ENCODE assay signal across 19 cellular contexts in the genomic region with DNA sequence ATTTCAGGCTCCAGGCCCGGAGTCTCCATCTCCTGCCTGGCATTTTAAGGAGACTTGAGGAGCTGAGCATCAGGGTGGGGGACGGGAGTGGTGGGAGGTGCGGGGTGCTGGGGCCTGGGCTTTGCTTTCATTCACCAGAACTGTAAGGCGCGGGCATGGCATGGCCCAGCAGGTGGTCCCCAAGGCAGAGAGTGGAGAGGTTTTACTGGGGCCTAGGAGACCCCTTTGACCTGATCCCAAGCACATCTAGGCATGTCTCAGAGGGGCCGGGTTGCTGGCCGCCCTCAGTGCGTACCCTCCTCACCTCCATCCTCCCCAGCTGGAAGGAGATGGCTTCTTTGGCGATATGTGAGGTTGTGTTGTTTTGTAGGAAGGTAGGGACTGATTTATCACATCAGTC.
DNase-seq lines count a peak whose midpoint lies in the region; ATAC-seq and TF ChIP-seq lines count a peak whose summit lies in the region.
"Had no signal": no experiment of that assay in that cellular context is flagged by ENCODE, and none has a peak within 500 bp of the region (broad histone marks: within the 10 kb centered on the region; RNA-seq: fewer than 3 reads in every experiment).

No MANE protein-coding gene starts in this region.

- ATAC-seq in gastroesophageal sphincter: no peak
- ATAC-seq: GM12878, HCT116, HepG2 had no signal

- H4K20me1 ChIP-seq in PC-9 (ENCODE audit: insufficient read depth): no peaks in the 10 kb centered on the region
- H4K20me1 ChIP-seq: BLaER1 had no signal

- WGBS in gastroesophageal sphincter (ENCODE audit: low coverage in 1 of 2), 2 donors: 89 to 100% methylated on average over 1 to 4 of the region's 9 CpGs
- 87% methylated on average over 9 of the region's 9 CpGs for WGBS in prostate gland

- H3K4me2 ChIP-seq in PC-9: no peak overlapping the region

- intact Hi-C loops in breast epithelium (cut with DNase I; ENCODE audit: low total_unique reads): no loop called here
- intact Hi-C loops in MCF 10A (cut with micrococcal nuclease): no loop called here
- intact Hi-C loops in Calu3 (cut with micrococcal nuclease; ENCODE audit: unreplicated experiment): loop anchor here (1.0 kb wide), 1 partner anchor 37 kb away; no protein-coding TSS in a partner anchor
- intact Hi-C loops in prostate gland (cut with DNase I): no loop called here
- intact Hi-C loops in PC-9 (cut with micrococcal nuclease; ENCODE audit: unreplicated experiment): no loop called here

- TF ChIP-seq CTCF in breast epithelium (IDR thresholded peaks at IDR 0.05): no peak
- TF ChIP-seq CTCF in MCF 10A (IDR thresholded peaks at IDR 0.05; ENCODE audit: unreplicated experiment): no peak
- no peak for TF ChIP-seq CTCF in Calu3 (IDR thresholded peaks at IDR 0.05; ENCODE audit: unreplicated experiment)
- no peak for TF ChIP-seq CTCF in gastroesophageal sphincter (IDR thresholded peaks at IDR 0.05)
- TF ChIP-seq CTCF in prostate gland (IDR thresholded peaks at IDR 0.05): no peak
- TF ChIP-seq CTCF in PC-9 (conservative IDR thresholded peaks at IDR 0.05): no peak

- H3K4me3 Mint-ChIP-seq in MCF 10A (ENCODE audit: unreplicated experiment) (no peak overlapping the region), Calu3 (ENCODE audit: low read depth, unreplicated experiment) (no peak overlapping the region)
- H3K4me3 Mint-ChIP-seq: CD14-positive monocyte; CD4-positive, alpha-beta memory T cell; HFFc6 had no signal

- no peak for TF ChIP-seq EP300 in gastroesophageal sphincter (IDR thresholded peaks at IDR 0.05)

- CTCF ChIA-PET in MCF 10A (lab: Yijun Ruan, JAX) (no interaction called here), Calu3 (lab: Charles Lee) (no interaction called here), PC-9 (lab: Charles Lee) (no interaction called here)

- H3K9me3 ChIP-seq in breast epithelium: no peaks in the 10 kb centered on the region
- H3K9me3 ChIP-seq in gastroesophageal sphincter: no peaks in the 10 kb centered on the region
- no peaks in the 10 kb centered on the region for H3K9me3 ChIP-seq in prostate gland
- no peaks in the 10 kb centered on the region for H3K9me3 ChIP-seq in PC-9 (ENCODE audit: insufficient read depth, low read depth)
- H3K9me3 ChIP-seq: BLaER1 had no signal

- no peaks in the 10 kb centered on the region for H3K27me3 ChIP-seq in breast epithelium
- no peaks in the 10 kb centered on the region for H3K27me3 ChIP-seq in gastroesophageal sphincter
- H3K27me3 ChIP-seq in prostate gland (replicated peaks; ENCODE audit: insufficient read depth): no peaks in the 10 kb centered on the region
- no peaks in the 10 kb centered on the region for H3K27me3 ChIP-seq in PC-9 (ENCODE audit: insufficient read depth, low read depth)
- H3K27me3 ChIP-seq: BLaER1 had no signal

- POLR2A ChIA-PET in MCF 10A (lab: Yijun Ruan, JAX): no interaction called here
- POLR2A ChIA-PET in PC-9 (lab: Charles Lee; ENCODE audit: unreplicated experiment): no interaction called here

- H3F3A ChIP-seq in PC-9 (ENCODE audit: insufficient read depth, low read depth): no peaks in the 10 kb centered on the region

- TF ChIP-seq POLR2A in breast epithelium (IDR thresholded peaks at IDR 0.05) (no peak), gastroesophageal sphincter (IDR thresholded peaks at IDR 0.05) (no peak), prostate gland (IDR thresholded peaks at IDR 0.05) (no peak)

- H3K27me3 Mint-ChIP-seq in MCF 10A (ENCODE audit: insufficient read depth, unreplicated experiment) (no peaks in the 10 kb centered on the region), Calu3 (ENCODE audit: unreplicated experiment) (no peaks in the 10 kb centered on the region)
- H3K27me3 Mint-ChIP-seq: CD4-positive, alpha-beta memory T cell had no signal

- H3K36me3 Mint-ChIP-seq in MCF 10A (ENCODE audit: insufficient read depth, unreplicated experiment) (peaks cover 9% of the 10 kb centered on the region), Calu3 (ENCODE audit: insufficient read depth, unreplicated experiment) (peaks cover 10% of the 10 kb centered on the region)
- H3K36me3 Mint-ChIP-seq: CD14-positive monocyte; CD4-positive, alpha-beta memory T cell had no signal

- no peak overlapping the region for H3K27ac Mint-ChIP-seq in MCF 10A (ENCODE audit: low read depth, unreplicated experiment)
- peak overlapping the region; percentile 56 for H3K27ac Mint-ChIP-seq in Calu3 (ENCODE audit: unreplicated experiment)
- H3K27ac Mint-ChIP-seq: CD14-positive monocyte; CD4-positive, alpha-beta memory T cell; HFFc6 had no signal

- H2AFZ ChIP-seq in PC-9: no peak overlapping the region

- BruUV-seq in MCF 10A (replicated peaks; lab: Mats Ljungman, UMichigan) (no TSS peak), Calu3 (replicated peaks; lab: Mats Ljungman, UMichigan) (no TSS peak), PC-9 (replicated peaks; lab: Mats Ljungman, UMichigan) (no TSS peak)

- H3K36me3 ChIP-seq in breast epithelium: no peaks in the 10 kb centered on the region
- H3K36me3 ChIP-seq in gastroesophageal sphincter: peaks cover 0 to 6% of the 10 kb centered on the region in 2 donors
- H3K36me3 ChIP-seq in prostate gland: no peaks in the 10 kb centered on the region
- H3K36me3 ChIP-seq in PC-9 (ENCODE audit: low read depth): no peaks in the 10 kb centered on the region
- H3K36me3 ChIP-seq: BLaER1 had no signal

- H3K9me3 Mint-ChIP-seq in MCF 10A (ENCODE audit: unreplicated experiment): no peaks in the 10 kb centered on the region
- H3K9me3 Mint-ChIP-seq in Calu3 (ENCODE audit: low read depth, unreplicated experiment): no peaks in the 10 kb centered on the region
- H3K9me3 Mint-ChIP-seq: CD4-positive, alpha-beta memory T cell; HFFc6 had no signal

- H3K4me3 ChIP-seq in breast epithelium (no peak overlapping the region), gastroesophageal sphincter (no peak overlapping the region), prostate gland (no peak overlapping the region), PC-9 (no peak overlapping the region)
- H3K4me3 ChIP-seq: BLaER1, GM12878 had no signal

- DNase-seq in breast epithelium (ENCODE audit: low spot score in 2 of 2): no peak
- DNase-seq in MCF 10A (ENCODE audit: unreplicated experiment): no peak
- no peak for DNase-seq in Calu3
- no peak for DNase-seq in prostate gland (ENCODE audit: low spot score)
- DNase-seq in stimulated activated CD4-positive, alpha-beta T cell treated with anti-CD3 and anti-CD28 coated beads, Interleukin-2, amount 100 ng/mL, for 24 hours: no peak
- DNase-seq in PC-9: no peak
- DNase-seq: 8988T; CD4-positive, alpha-beta memory T cell; DND-41; EL; GOT3; H7; HFFc6 had no signal

- H3K4me1 ChIP-seq in breast epithelium (peaks cover 0 to 8% of the 10 kb centered on the region in 2 donors), gastroesophageal sphincter (peaks cover 0 to 70% (median 12%) of the 10 kb centered on the region in 3 donors), prostate gland (replicated peaks) (no peaks in the 10 kb centered on the region), PC-9 (replicated peaks; ENCODE audit: insufficient read depth) (no peaks in the 10 kb centered on the region)

- no peaks in the 10 kb centered on the region for H3K4me1 Mint-ChIP-seq in MCF 10A (ENCODE audit: insufficient read depth, unreplicated experiment)
- H3K4me1 Mint-ChIP-seq in Calu3 (ENCODE audit: low read depth, unreplicated experiment): peaks cover 10% of the 10 kb centered on the region
- H3K4me1 Mint-ChIP-seq: CD14-positive monocyte; CD4-positive, alpha-beta memory T cell had no signal

- H3K27ac ChIP-seq in breast epithelium: peak overlapping the region; percentile 83 to 96
- H3K27ac ChIP-seq in gastroesophageal sphincter: peak overlapping the region in 3 of 4 donors; percentile 74 to 76 (median 75)
- peak overlapping the region; percentile 46 to 77 for H3K27ac ChIP-seq in prostate gland
- no peak overlapping the region for H3K27ac ChIP-seq in PC-9
- H3K27ac ChIP-seq: BLaER1 had no signal

- no peaks in the 10 kb centered on the region for H3K79me2 ChIP-seq in PC-9 (ENCODE audit: low read depth)

- no peaks in the 10 kb centered on the region for H3K9me2 ChIP-seq in PC-9 (ENCODE audit: insufficient read depth)
